ENCODE assay signal across 8 cellular contexts in the genomic region with DNA sequence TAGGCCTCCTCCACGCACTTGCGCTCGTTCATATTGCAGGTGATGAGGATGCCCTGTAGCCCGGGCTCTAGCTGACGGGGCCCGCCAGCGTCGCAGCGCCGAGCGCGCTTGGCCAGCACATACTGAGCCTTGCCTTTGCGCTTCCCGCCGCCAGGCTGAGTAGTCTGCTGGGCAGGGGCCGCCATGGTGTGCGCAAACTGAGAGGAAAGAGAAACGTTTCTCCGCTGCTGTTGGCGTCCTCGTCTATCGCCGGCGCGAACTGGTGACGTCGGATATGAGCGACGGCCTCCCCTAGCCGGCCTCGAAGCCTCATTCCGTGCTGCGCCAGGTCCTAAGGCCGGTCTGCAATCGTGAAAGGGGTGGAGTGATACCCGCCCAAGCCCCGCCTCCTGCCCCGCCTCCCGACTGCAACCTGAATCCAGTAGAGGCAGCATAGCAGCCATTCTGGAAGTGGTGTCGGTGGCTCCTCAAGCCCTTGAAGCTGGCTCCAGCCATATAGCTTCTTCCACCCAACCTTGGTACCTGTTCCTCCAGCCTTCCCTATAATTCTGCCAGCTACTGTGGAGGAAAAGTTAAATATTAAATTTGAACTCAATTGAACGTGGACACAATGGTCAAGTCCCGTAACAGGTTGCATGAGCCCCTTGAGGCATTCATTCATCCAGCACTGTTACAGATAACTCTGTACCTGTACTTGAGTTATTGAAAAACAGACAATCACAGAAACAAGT. TPM values are rescaled to one million over a fixed set of nuclear protein-coding genes. Genes with fewer than 3 reads are reported as not detected.
DNase-seq lines count a peak whose midpoint lies in the region; ATAC-seq and TF ChIP-seq lines count a peak whose summit lies in the region.

TSS of gene THUMPD1 (minus strand) at position 264 of the 731 bp plus-strand sequence. CDS start at position 185, 79 bp downstream.

- peaks cover 34% of the 10 kb centered on the region for H3K79me2 ChIP-seq in hepatocyte

- H3K4me1 ChIP-seq in hepatocyte (ENCODE audit: insufficient read depth), result peaks cover 9% of the 10 kb centered on the region

- 6% methylated on average over 30 of the region's 42 CpGs for WGBS in hepatocyte (ENCODE audit: low lambda C conversion rate, missing lambda C conversion rate)

- no peaks in the 10 kb centered on the region for H3K36me3 ChIP-seq in hepatocyte (replicated peaks; ENCODE audit: insufficient read depth, low read depth)

- peak; percentile 21 for TF ChIP-seq CTCF in astrocyte of the cerebellum (IDR thresholded peaks at IDR 0.05; ENCODE audit: low read depth, low read length, missing control alignments)
- TF ChIP-seq CTCF in hepatocyte (IDR thresholded peaks at IDR 0.05; ENCODE audit: poor library complexity), result peak; percentile 6

- DNase-seq in NCI-H2029 treated with DMSO at 0.1 percent for 48 hours (lab: John Stamatoyannopoulos, UW), result peak; percentile 78
- DNase-seq in T-helper 9 cell, result peak; percentile 99
- DNase-seq in astrocyte of the cerebellum (ENCODE audit: low read depth), result peak; percentile 87
- DNase-seq in hepatocyte (ENCODE audit: low spot score), result peak; percentile 97
- DNase-seq in retina, result peak; percentile 96
- no peak for DNase-seq in cortex of kidney (lab: John Stamatoyannopoulos, UW)

- peak within 1 kb of the TSS; percentile 98 for H3K4me3 ChIP-seq in astrocyte of the cerebellum (ENCODE audit: low read depth, low read length)
- H3K4me3 ChIP-seq in hepatocyte, result peak within 1 kb of the TSS; percentile 87

- H3K9me2 ChIP-seq in hepatocyte (replicated peaks; ENCODE audit: insufficient read depth), result no peaks in the 10 kb centered on the region

- ATAC-seq in GM18508 (IDR thresholded peaks at IDR 0.05; ENCODE audit: insufficient read depth, unreplicated experiment) (peak; percentile 47), HG02981 (IDR thresholded peaks at IDR 0.05; ENCODE audit: unreplicated experiment) (peak; percentile 83)

- H3K27me3 ChIP-seq in hepatocyte, result no peaks in the 10 kb centered on the region

- no peaks in the 10 kb centered on the region for H3K9me3 ChIP-seq in hepatocyte (ENCODE audit: low read depth)

- peak within 1 kb of the TSS; percentile 88 for H3K4me2 ChIP-seq in hepatocyte

- H4K20me1 ChIP-seq in hepatocyte (ENCODE audit: insufficient read depth, poor library complexity, severe bottlenecking), result peaks cover 30% of the 10 kb centered on the region

- in situ Hi-C loops in astrocyte of the cerebellum (cut with HindIII; ENCODE audit: low sequenced_read_pairs), result no loop called here

- H3K27ac ChIP-seq in hepatocyte, result peak within 1 kb of the TSS; percentile 98

- peak within 1 kb of the TSS; percentile 96 for H2AFZ ChIP-seq in hepatocyte

RNA-seq across cellular contexts. Expression of gene THUMPD1, which starts in this region (rescaled TPM):
- total RNA-seq in hepatocyte, result 42.7 and 51.6 TPM in 2 replicates
- 27.3 and 27.7 TPM in 2 replicates for polyA plus RNA-seq in hepatocyte
